29 cellular contexts compared by ENCODE assay signal in genomic region chr10:64529003-64529350, GRCh38.
"Had no signal": no experiment of that assay in that cellular context is flagged by ENCODE, and none has a peak within 500 bp of the region (broad histone marks: within the 10 kb centered on the region; RNA-seq: fewer than 3 reads in every experiment).

No MANE protein-coding gene starts in this region.

- DNase-seq: activated CD4-positive, alpha-beta memory T cell treated with anti-CD3 and anti-CD28 coated beads for 36 hours; activated CD4-positive, alpha-beta T cell treated with anti-CD3 and anti-CD28 coated beads for 36 hours; activated CD4-positive, alpha-beta T cell treated with anti-CD3 and anti-CD28 coated beads, Interleukin-2, amount 10 ng/mL, durations not matched to agents 24 days and 14 days; activated CD4-positive, CD25-positive, alpha-beta regulatory T cell; activated CD4-positive, CD25-positive, alpha-beta regulatory T cell treated with anti-CD3 and anti-CD28 coated beads, Interleukin-2, amount 50 U/mL, for 72 hours; activated CD8-positive, alpha-beta memory T cell treated with anti-CD3 and anti-CD28 coated beads, Interleukin-2, amount 10 ng/mL, durations not matched to agents 7 days and 5 days; activated CD8-positive, alpha-beta memory T cell treated with anti-CD3 and anti-CD28 coated beads, Interleukin-2, amount 50 U/mL, for 4 hours; activated CD8-positive, alpha-beta T cell treated with anti-CD3 and anti-CD28 coated beads, Interleukin-2, amount 10 ng/mL, durations not matched to agents 7 days and 5 days; activated gamma-delta T cell; activated naive CD4-positive, alpha-beta T cell; activated naive CD4-positive, alpha-beta T cell treated with anti-CD3 and anti-CD28 coated beads, Interleukin-2, amount 10 ng/mL, durations not matched to agents 7 days and 5 days; activated naive CD8-positive, alpha-beta T cell treated with anti-CD3 and anti-CD28 coated beads, Interleukin-2, amount 10 ng/mL, durations not matched to agents 7 days and 5 days; activated T-cell treated with anti-CD3 and anti-CD28 coated beads, Interleukin-2, amount 50 U/mL, for 24 hours; activated T-cell treated with anti-CD3 and anti-CD28 coated beads, Interleukin-2, amount 50 U/mL, for 72 hours; dorsolateral prefrontal cortex; effector memory CD4-positive, alpha-beta T cell; endodermal cell; foreskin fibroblast; head of caudate nucleus; hippocampal formation had no signal

- H3K4me3 ChIP-seq: ascending aorta, coronary artery, dorsolateral prefrontal cortex had no signal

- ATAC-seq: activated CD4-positive, alpha-beta T cell treated with anti-CD3 and anti-CD28 coated beads for 36 hours; activated CD8-positive, alpha-beta memory T cell treated with anti-CD3 and anti-CD28 coated beads, Interleukin-2, amount 10 ng/mL, durations not matched to agents 7 days and 5 days; activated CD8-positive, alpha-beta T cell treated with anti-CD3 and anti-CD28 coated beads, Interleukin-2, amount 10 ng/mL, durations not matched to agents 7 days and 5 days; activated naive CD4-positive, alpha-beta T cell treated with anti-CD3 and anti-CD28 coated beads, Interleukin-2, amount 50 U/mL, for 72 hours; activated T-cell treated with anti-CD3 and anti-CD28 coated beads, Interleukin-2, amount 50 U/mL, for 72 hours; esophagus mucosa had no signal

- H3K27me3 ChIP-seq: ascending aorta, dorsolateral prefrontal cortex had no signal

- H3K9me3 ChIP-seq: ascending aorta had no signal

- H3K9me3 Mint-ChIP-seq: activated CD4-positive, alpha-beta T cell treated with anti-CD3 and anti-CD28 coated beads, Interleukin-2, amount 10 ng/mL, durations not matched to agents 24 days and 14 days; activated naive CD4-positive, alpha-beta T cell treated with anti-CD3 and anti-CD28 coated beads, Interleukin-2, amount 10 ng/mL, durations not matched to agents 7 days and 5 days; activated naive CD8-positive, alpha-beta T cell treated with anti-CD3 and anti-CD28 coated beads, Interleukin-2, amount 10 ng/mL, durations not matched to agents 7 days and 5 days; activated T-cell treated with anti-CD3 and anti-CD28 coated beads, Interleukin-2, amount 50 U/mL, for 24 hours; brain; dendritic cell treated with granulocyte-macrophage colony-stimulating factor and Interleukin-4, amounts not matched to agents 40 ng/mL and 50 ng/mL, for 4 days; endodermal cell had no signal

- H3K36me3 Mint-ChIP-seq: activated CD4-positive, alpha-beta memory T cell treated with anti-CD3 and anti-CD28 coated beads for 36 hours; activated CD8-positive, alpha-beta memory T cell treated with anti-CD3 and anti-CD28 coated beads, Interleukin-2, amount 10 ng/mL, durations not matched to agents 7 days and 5 days; activated naive CD4-positive, alpha-beta T cell treated with anti-CD3 and anti-CD28 coated beads, Interleukin-2, amount 10 ng/mL, durations not matched to agents 7 days and 5 days; activated naive CD4-positive, alpha-beta T cell treated with anti-CD3 and anti-CD28 coated beads, Interleukin-2, amount 50 U/mL, for 72 hours; activated naive CD8-positive, alpha-beta T cell treated with anti-CD3 and anti-CD28 coated beads, Interleukin-2, amount 10 ng/mL, durations not matched to agents 7 days and 5 days; brain had no signal

- H3K4me1 ChIP-seq: ascending aorta had no signal

- H3K36me3 ChIP-seq: ascending aorta had no signal

- H3K4me3 Mint-ChIP-seq: activated CD4-positive, alpha-beta memory T cell treated with anti-CD3 and anti-CD28 coated beads for 36 hours; activated CD4-positive, alpha-beta T cell treated with anti-CD3 and anti-CD28 coated beads for 36 hours; activated CD4-positive, alpha-beta T cell treated with anti-CD3 and anti-CD28 coated beads, Interleukin-2, amount 10 ng/mL, durations not matched to agents 24 days and 14 days; activated CD8-positive, alpha-beta memory T cell treated with anti-CD3 and anti-CD28 coated beads, Interleukin-2, amount 10 ng/mL, durations not matched to agents 7 days and 5 days; activated CD8-positive, alpha-beta T cell treated with anti-CD3 and anti-CD28 coated beads, Interleukin-2, amount 10 ng/mL, durations not matched to agents 7 days and 5 days; activated naive CD4-positive, alpha-beta T cell treated with anti-CD3 and anti-CD28 coated beads, Interleukin-2, amount 10 ng/mL, durations not matched to agents 7 days and 5 days; activated naive CD8-positive, alpha-beta T cell treated with anti-CD3 and anti-CD28 coated beads, Interleukin-2, amount 10 ng/mL, durations not matched to agents 7 days and 5 days; activated T-cell treated with anti-CD3 and anti-CD28 coated beads, Interleukin-2, amount 50 U/mL, for 24 hours; activated T-cell treated with anti-CD3 and anti-CD28 coated beads, Interleukin-2, amount 50 U/mL, for 72 hours; brain; central memory CD8-positive, alpha-beta T cell; dendritic cell treated with granulocyte-macrophage colony-stimulating factor and Interleukin-4, amounts not matched to agents 40 ng/mL and 50 ng/mL, for 4 days; endodermal cell had no signal

- FAIRE-seq: bronchial epithelial cell, frontal cortex had no signal

- H3K4me1 Mint-ChIP-seq: activated CD4-positive, alpha-beta T cell treated with anti-CD3 and anti-CD28 coated beads for 36 hours; activated CD4-positive, alpha-beta T cell treated with anti-CD3 and anti-CD28 coated beads, Interleukin-2, amount 10 ng/mL, durations not matched to agents 24 days and 14 days; activated CD8-positive, alpha-beta memory T cell treated with anti-CD3 and anti-CD28 coated beads, Interleukin-2, amount 10 ng/mL, durations not matched to agents 7 days and 5 days; activated naive CD4-positive, alpha-beta T cell treated with anti-CD3 and anti-CD28 coated beads, Interleukin-2, amount 10 ng/mL, durations not matched to agents 7 days and 5 days; activated naive CD8-positive, alpha-beta T cell treated with anti-CD3 and anti-CD28 coated beads, Interleukin-2, amount 10 ng/mL, durations not matched to agents 7 days and 5 days; brain; central memory CD8-positive, alpha-beta T cell; endodermal cell had no signal

- H3K27me3 Mint-ChIP-seq: activated CD4-positive, alpha-beta memory T cell treated with anti-CD3 and anti-CD28 coated beads for 36 hours; activated CD4-positive, alpha-beta T cell treated with anti-CD3 and anti-CD28 coated beads for 36 hours; activated CD4-positive, alpha-beta T cell treated with anti-CD3 and anti-CD28 coated beads, Interleukin-2, amount 10 ng/mL, durations not matched to agents 24 days and 14 days; activated CD8-positive, alpha-beta memory T cell treated with anti-CD3 and anti-CD28 coated beads, Interleukin-2, amount 10 ng/mL, durations not matched to agents 7 days and 5 days; activated naive CD4-positive, alpha-beta T cell treated with anti-CD3 and anti-CD28 coated beads, Interleukin-2, amount 10 ng/mL, durations not matched to agents 7 days and 5 days; activated naive CD8-positive, alpha-beta T cell treated with anti-CD3 and anti-CD28 coated beads, Interleukin-2, amount 10 ng/mL, durations not matched to agents 7 days and 5 days; activated T-cell treated with anti-CD3 and anti-CD28 coated beads, Interleukin-2, amount 50 U/mL, for 24 hours; brain; central memory CD8-positive, alpha-beta T cell; dendritic cell treated with granulocyte-macrophage colony-stimulating factor and Interleukin-4, amounts not matched to agents 40 ng/mL and 50 ng/mL, for 4 days had no signal

- H3K27ac Mint-ChIP-seq: activated CD4-positive, alpha-beta memory T cell treated with anti-CD3 and anti-CD28 coated beads for 36 hours; activated CD4-positive, alpha-beta T cell treated with anti-CD3 and anti-CD28 coated beads for 36 hours; activated CD4-positive, alpha-beta T cell treated with anti-CD3 and anti-CD28 coated beads, Interleukin-2, amount 10 ng/mL, durations not matched to agents 24 days and 14 days; activated CD8-positive, alpha-beta memory T cell treated with anti-CD3 and anti-CD28 coated beads, Interleukin-2, amount 10 ng/mL, durations not matched to agents 7 days and 5 days; activated CD8-positive, alpha-beta T cell treated with anti-CD3 and anti-CD28 coated beads, Interleukin-2, amount 10 ng/mL, durations not matched to agents 7 days and 5 days; activated naive CD4-positive, alpha-beta T cell treated with anti-CD3 and anti-CD28 coated beads, Interleukin-2, amount 10 ng/mL, durations not matched to agents 7 days and 5 days; activated naive CD4-positive, alpha-beta T cell treated with anti-CD3 and anti-CD28 coated beads, Interleukin-2, amount 50 U/mL, for 72 hours; activated naive CD8-positive, alpha-beta T cell treated with anti-CD3 and anti-CD28 coated beads, Interleukin-2, amount 10 ng/mL, durations not matched to agents 7 days and 5 days; activated T-cell treated with anti-CD3 and anti-CD28 coated beads, Interleukin-2, amount 50 U/mL, for 24 hours; activated T-cell treated with anti-CD3 and anti-CD28 coated beads, Interleukin-2, amount 50 U/mL, for 72 hours; dendritic cell treated with granulocyte-macrophage colony-stimulating factor and Interleukin-4, amounts not matched to agents 40 ng/mL and 50 ng/mL, for 4 days; endodermal cell had no signal

- H3K27ac ChIP-seq: ascending aorta, coronary artery had no signal
